In genomic region chr4:33714971-33715370, GRCh38 we compare ENCODE assay signal across 29 cellular contexts.
"Had no signal": no experiment of that assay in that cellular context is flagged by ENCODE, and none has a peak within 500 bp of the region (broad histone marks: within the 10 kb centered on the region; RNA-seq: fewer than 3 reads in every experiment).

No MANE protein-coding gene starts in this region.

- H3K4me1 Mint-ChIP-seq: activated CD4-positive, alpha-beta memory T cell treated with anti-CD3 and anti-CD28 coated beads, Interleukin-2, amount 10 ng/mL, durations not matched to agents 7 days and 5 days; activated CD8-positive, alpha-beta memory T cell treated with anti-CD3 and anti-CD28 coated beads, Interleukin-2, amount 10 ng/mL, durations not matched to agents 7 days and 5 days; activated naive CD4-positive, alpha-beta T cell treated with anti-CD3 and anti-CD28 coated beads, Interleukin-2, amount 10 ng/mL, durations not matched to agents 7 days and 5 days; activated naive CD8-positive, alpha-beta T cell treated with anti-CD3 and anti-CD28 coated beads, Interleukin-2, amount 50 U/mL, for 24 hours had no signal

- DNase-seq: activated CD4-positive, alpha-beta memory T cell treated with anti-CD3 and anti-CD28 coated beads, Interleukin-2, amount 10 ng/mL, durations not matched to agents 7 days and 5 days; activated CD4-positive, alpha-beta T cell treated with anti-CD3 and anti-CD28 coated beads for 1 hour; activated CD4-positive, alpha-beta T cell treated with anti-CD3 and anti-CD28 coated beads for 48 hours; activated CD4-positive, CD25-positive, alpha-beta regulatory T cell; activated CD8-positive, alpha-beta memory T cell treated with anti-CD3 and anti-CD28 coated beads for 24 hours; activated CD8-positive, alpha-beta memory T cell treated with anti-CD3 and anti-CD28 coated beads, Interleukin-2, amount 10 ng/mL, durations not matched to agents 7 days and 5 days; activated CD8-positive, alpha-beta memory T cell treated with anti-CD3 and anti-CD28 coated beads, Interleukin-2, amount 50 U/mL, for 48 hours; activated effector memory CD4-positive, alpha-beta T cell treated with Interleukin-2 at 50 U/mL for 16 hours; activated naive CD4-positive, alpha-beta T cell treated with anti-CD3 and anti-CD28 coated beads, Interleukin-2, amount 10 ng/mL, durations not matched to agents 7 days and 5 days; activated naive CD8-positive, alpha-beta T cell treated with anti-CD3 and anti-CD28 coated beads, Interleukin-2, amount 50 U/mL, for 24 hours; activated T-cell treated with anti-CD3 and anti-CD28 coated beads, Interleukin-2, amount 50 U/mL, for 48 hours; anterior cingulate cortex; brain microvascular endothelial cell; central memory CD4-positive, alpha-beta T cell; NCI-H1105; NCI-H1417 treated with DMSO at 0.1 percent for 48 hours; NCI-H187 treated with DMSO at 0.1 percent for 48 hours; NCI-H2081; NCI-H2171 treated with DMSO at 0.1 percent for 48 hours; NCI-H226; NCI-H524 treated with DMSO at 0.1 percent for 48 hours; Peyer's patch; RPMI8226; SW 1271; T-helper 1 cell; T-helper 2 cell; T-helper 9 cell; WERI-Rb-1 had no signal

- H3K36me3 Mint-ChIP-seq: activated CD8-positive, alpha-beta memory T cell treated with anti-CD3 and anti-CD28 coated beads, Interleukin-2, amount 10 ng/mL, durations not matched to agents 7 days and 5 days; activated naive CD4-positive, alpha-beta T cell treated with anti-CD3 and anti-CD28 coated beads, Interleukin-2, amount 10 ng/mL, durations not matched to agents 7 days and 5 days; activated naive CD8-positive, alpha-beta T cell had no signal

- H3K27ac Mint-ChIP-seq: activated CD4-positive, alpha-beta memory T cell treated with anti-CD3 and anti-CD28 coated beads, Interleukin-2, amount 10 ng/mL, durations not matched to agents 7 days and 5 days; activated CD8-positive, alpha-beta memory T cell treated with anti-CD3 and anti-CD28 coated beads, Interleukin-2, amount 10 ng/mL, durations not matched to agents 7 days and 5 days; activated naive CD4-positive, alpha-beta T cell treated with anti-CD3 and anti-CD28 coated beads, Interleukin-2, amount 10 ng/mL, durations not matched to agents 7 days and 5 days; activated naive CD8-positive, alpha-beta T cell; activated naive CD8-positive, alpha-beta T cell treated with anti-CD3 and anti-CD28 coated beads, Interleukin-2, amount 50 U/mL, for 24 hours had no signal

- H3K4me3 Mint-ChIP-seq: activated CD4-positive, alpha-beta memory T cell treated with anti-CD3 and anti-CD28 coated beads, Interleukin-2, amount 10 ng/mL, durations not matched to agents 7 days and 5 days; activated CD8-positive, alpha-beta memory T cell treated with anti-CD3 and anti-CD28 coated beads, Interleukin-2, amount 10 ng/mL, durations not matched to agents 7 days and 5 days; activated naive CD4-positive, alpha-beta T cell treated with anti-CD3 and anti-CD28 coated beads, Interleukin-2, amount 10 ng/mL, durations not matched to agents 7 days and 5 days; activated naive CD8-positive, alpha-beta T cell; activated naive CD8-positive, alpha-beta T cell treated with anti-CD3 and anti-CD28 coated beads, Interleukin-2, amount 50 U/mL, for 24 hours had no signal

- H3K27me3 Mint-ChIP-seq: activated CD4-positive, alpha-beta memory T cell treated with anti-CD3 and anti-CD28 coated beads, Interleukin-2, amount 10 ng/mL, durations not matched to agents 7 days and 5 days; activated CD8-positive, alpha-beta memory T cell treated with anti-CD3 and anti-CD28 coated beads, Interleukin-2, amount 10 ng/mL, durations not matched to agents 7 days and 5 days; activated naive CD4-positive, alpha-beta T cell treated with anti-CD3 and anti-CD28 coated beads, Interleukin-2, amount 10 ng/mL, durations not matched to agents 7 days and 5 days; activated naive CD8-positive, alpha-beta T cell; activated naive CD8-positive, alpha-beta T cell treated with anti-CD3 and anti-CD28 coated beads, Interleukin-2, amount 50 U/mL, for 24 hours had no signal
